15 cellular contexts compared by ENCODE assay signal in genomic region chr1:161420763-161421455, GRCh38. TPM values are rescaled to one million over a fixed set of nuclear protein-coding genes. Genes with fewer than 3 reads are reported as not detected.
DNase-seq lines count a peak whose midpoint lies in the region; ATAC-seq, FAIRE-seq and TF ChIP-seq lines count a peak whose summit lies in the region.
"Had no signal": no experiment of that assay in that cellular context is flagged by ENCODE, and none has a peak within 500 bp of the region (broad histone marks: within the 10 kb centered on the region; RNA-seq: fewer than 3 reads in every experiment).

No MANE protein-coding gene starts in this region.

- H3K79me1 ChIP-seq in H1 (ENCODE audit: low read depth, low read length): no peaks in the 10 kb centered on the region; the same call in 1 of the 2 replicates

- H3K4me3 ChIP-seq in H1 (ENCODE audit: extremely low read depth in 1 of 4, insufficient read depth in 2 of 4, low read depth in 3 of 4, low read length in 4 of 4) (peak overlapping the region; percentile 33 to 58 (median 40); a peak in 7 of 8 replicates), neural progenitor cell (peak overlapping the region; percentile 43)
- H3K4me3 ChIP-seq: suprapubic skin had no signal

- no peak for TF ChIP-seq POLR2A in H1 (IDR thresholded peaks at IDR 0.05; ENCODE audit: control extremely low read depth in 1 of 2, low read depth in 2 of 2, low read length in 2 of 2)

- H3K4me3 Mint-ChIP-seq in activated CD4-positive, alpha-beta T cell treated with anti-CD3 and anti-CD28 coated beads, Interleukin-2, amount 10 ng/mL, durations not matched to agents 24 days and 14 days: peak overlapping the region; percentile 40
- peak overlapping the region; percentile 82 for H3K4me3 Mint-ChIP-seq in neural progenitor cell

- no peak for DNase-seq in activated CD4-positive, alpha-beta T cell treated with anti-CD3 and anti-CD28 coated beads, Interleukin-2, amount 10 ng/mL, durations not matched to agents 24 days and 14 days
- no peak for DNase-seq in activated CD4-positive, alpha-beta T cell treated with anti-CD3 and anti-CD28 coated beads, Interleukin-2, amount 50 U/mL, for 1 hour
- DNase-seq in NCI-H526 treated with DMSO at 0.1 percent for 48 hours (lab: John Stamatoyannopoulos, UW) (peak; percentile 66), H1 (ENCODE audit: low read depth in 1 of 2, low spot score in 2 of 2) (peak; percentile 54 to 68), neural progenitor cell (ENCODE audit: low spot score) (peak; percentile 59), C1 segment of cervical spinal cord (lab: John Stamatoyannopoulos, UW) (no peak)
- DNase-seq in activated effector memory CD4-positive, alpha-beta T cell treated with Interleukin-2 at 50 U/mL for 16 hours: no peak
- DNase-seq: ACHN; activated CD4-positive, alpha-beta T cell treated with anti-CD3 and anti-CD28 coated beads, Interleukin-2, amount 50 U/mL, for 4 hours had no signal

- peak overlapping the region; percentile 61 to 66 for H3K4me2 ChIP-seq in H1 (ENCODE audit: insufficient read depth in 1 of 2, low read depth in 2 of 2, low read length in 2 of 2)
- H3K4me2 ChIP-seq in neural progenitor cell: peak overlapping the region; percentile 74

- WGBS in H1 (ENCODE audit: extremely low coverage in 1 of 2, insufficient coverage in 1 of 2, insufficient read length in 1 of 2, insufficient replicate concordance in 2 of 2, low coverage in 1 of 2, low lambda C conversion rate in 2 of 2, missing lambda C conversion rate in 1 of 2), 2 experiments: 17% methylated on average over 24 of the region's 24 CpGs; no CpG with 5 or more reads in 1 of the 2 experiments

- H4K5ac ChIP-seq in H1 (ENCODE audit: insufficient read length, low read depth, low read length): no peak overlapping the region

- H3K27ac Mint-ChIP-seq in activated CD4-positive, alpha-beta T cell treated with anti-CD3 and anti-CD28 coated beads, Interleukin-2, amount 10 ng/mL, durations not matched to agents 24 days and 14 days: no peak overlapping the region
- no peak overlapping the region for H3K27ac Mint-ChIP-seq in neural progenitor cell

- peaks cover 18% of the 10 kb centered on the region for H3F3A ChIP-seq in neural progenitor cell (ENCODE audit: low read depth)

- intact Hi-C loops in activated CD4-positive, alpha-beta T cell treated with anti-CD3 and anti-CD28 coated beads, Interleukin-2, amount 10 ng/mL, durations not matched to agents 24 days and 14 days (cut with micrococcal nuclease): no loop called here

- H3K36me3 ChIP-seq in H1 (ENCODE audit: control insufficient read depth in 2 of 4, insufficient read depth in 4 of 4, low read length in 3 of 4): no peaks in the 10 kb centered on the region
- H3K36me3 ChIP-seq in neural progenitor cell: no peaks in the 10 kb centered on the region
- H3K36me3 ChIP-seq: suprapubic skin had no signal

- no peak overlapping the region for H2AK5ac ChIP-seq in H1 (ENCODE audit: low read depth, low read length)

- no peak overlapping the region for H2AFZ ChIP-seq in H1 (ENCODE audit: low read length)
- no peak overlapping the region for H2AFZ ChIP-seq in neural progenitor cell (replicated peaks)

- peaks cover 9% of the 10 kb centered on the region for H3K4me1 Mint-ChIP-seq in activated CD4-positive, alpha-beta T cell treated with anti-CD3 and anti-CD28 coated beads, Interleukin-2, amount 10 ng/mL, durations not matched to agents 24 days and 14 days
- peaks cover 6% of the 10 kb centered on the region for H3K4me1 Mint-ChIP-seq in neural progenitor cell
- H3K4me1 Mint-ChIP-seq: activated naive CD4-positive, alpha-beta T cell treated with anti-CD3 and anti-CD28 coated beads, Interleukin-2, amount 50 U/mL, for 24 hours; memory B cell had no signal

- H3K36me3 Mint-ChIP-seq in activated CD4-positive, alpha-beta T cell treated with anti-CD3 and anti-CD28 coated beads, Interleukin-2, amount 10 ng/mL, durations not matched to agents 24 days and 14 days (ENCODE audit: low read depth): peaks cover 5% of the 10 kb centered on the region
- H3K36me3 Mint-ChIP-seq in neural progenitor cell: peaks cover 1% of the 10 kb centered on the region

- H3K4me1 ChIP-seq in H1 (replicated peaks in 1 of 4; ENCODE audit: control insufficient read depth in 3 of 4, insufficient read depth in 4 of 4, low read length in 3 of 4) (no peaks in the 10 kb centered on the region), neural progenitor cell (peaks cover 7% of the 10 kb centered on the region)

- no peak overlapping the region for H4K91ac ChIP-seq in H1 (replicated peaks; ENCODE audit: insufficient read length, low read length)

- H2BK5ac ChIP-seq in H1 (ENCODE audit: low read depth, low read length): no peak overlapping the region

- peaks cover 2% of the 10 kb centered on the region for H3K27me3 Mint-ChIP-seq in activated CD4-positive, alpha-beta T cell treated with anti-CD3 and anti-CD28 coated beads, Interleukin-2, amount 10 ng/mL, durations not matched to agents 24 days and 14 days
- peaks cover 35% of the 10 kb centered on the region for H3K27me3 Mint-ChIP-seq in neural progenitor cell (ENCODE audit: insufficient read depth, low read depth)

- no peak overlapping the region for H2BK120ac ChIP-seq in H1 (replicated peaks; ENCODE audit: low read depth, low read length)

- H4K8ac ChIP-seq in H1 (ENCODE audit: extremely low read depth, insufficient read depth, low read length): no peak overlapping the region

- POLR2A ChIA-PET in H1 (lab: Charles Lee; ENCODE audit: partially characterized antibody): interaction anchor here (0.9 kb wide), 1 partner anchor 21 kb away, joined by 3 read pairs; no protein-coding TSS in a partner anchor

- no peak overlapping the region for H2BK15ac ChIP-seq in H1 (ENCODE audit: low read length)

- H3K14ac ChIP-seq in H1 (ENCODE audit: insufficient read length): no peak overlapping the region

- H3K9ac ChIP-seq in H1 (replicated peaks in 1 of 4; ENCODE audit: extremely low read depth in 1 of 4, low read depth in 3 of 4, low read length in 3 of 4) (no peak overlapping the region; a peak in 1 of 7 replicates), neural progenitor cell (no peak overlapping the region)

- H2BK20ac ChIP-seq in H1 (ENCODE audit: low read length): no peak overlapping the region

- no peak overlapping the region for H3K4ac ChIP-seq in H1 (replicated peaks; ENCODE audit: insufficient read length, low read depth, low read length)

- no peak for TF ChIP-seq EP300 in H1 (IDR thresholded peaks at IDR 0.05; ENCODE audit: borderline replicate concordance in 1 of 2, low read depth in 2 of 2, low read length in 2 of 2)

- CTCF ChIA-PET in H1 (lab: Charles Lee; ENCODE audit: partially characterized antibody): interaction anchor here (1.3 to 1.5 kb wide), 4 partner anchors 8 to 21 kb away, joined by 3 to 8 read pairs (median 4); no protein-coding TSS in a partner anchor

- TF ChIP-seq CTCF in H1 (IDR thresholded peaks at IDR 0.05; ENCODE audit: control extremely low read depth in 1 of 3, insufficient read depth in 1 of 3, low read depth in 1 of 3, low read length in 3 of 3) (no peak), neural progenitor cell (IDR thresholded peaks at IDR 0.05) (no peak)

- FAIRE-seq in H1 (lab: Jason Lieb, UNC): no peak

- no peaks in the 10 kb centered on the region for H3K9me3 Mint-ChIP-seq in activated CD4-positive, alpha-beta T cell treated with anti-CD3 and anti-CD28 coated beads, Interleukin-2, amount 10 ng/mL, durations not matched to agents 24 days and 14 days
- peaks cover 9% of the 10 kb centered on the region for H3K9me3 Mint-ChIP-seq in neural progenitor cell
- H3K9me3 Mint-ChIP-seq: activated naive CD4-positive, alpha-beta T cell treated with anti-CD3 and anti-CD28 coated beads, Interleukin-2, amount 50 U/mL, for 24 hours; memory B cell had no signal

- H3K23ac ChIP-seq in H1 (ENCODE audit: insufficient read length): no peak overlapping the region

- no peak overlapping the region for H3K56ac ChIP-seq in H1 (replicated peaks; ENCODE audit: insufficient read length, low read depth, low read length)

- H3K18ac ChIP-seq in H1 (ENCODE audit: extremely low read depth, low read length): no peak overlapping the region

- H3K79me2 ChIP-seq in H1 (ENCODE audit: control insufficient read depth in 1 of 2, insufficient read depth in 2 of 2, low read length in 2 of 2) (no peaks in the 10 kb centered on the region), neural progenitor cell (ENCODE audit: low read depth) (no peaks in the 10 kb centered on the region)

- no peaks in the 10 kb centered on the region for H3K27me3 ChIP-seq in H1 (replicated peaks in 1 of 4; ENCODE audit: control insufficient read depth in 3 of 4, extremely low read depth in 1 of 4, insufficient read depth in 3 of 4, low read length in 3 of 4)
- peaks cover 51% of the 10 kb centered on the region for H3K27me3 ChIP-seq in neural progenitor cell

- H4K20me1 ChIP-seq in H1 (replicated peaks in 1 of 2; ENCODE audit: control insufficient read depth in 1 of 2, insufficient read depth in 2 of 2, low read length in 2 of 2) (no peaks in the 10 kb centered on the region), neural progenitor cell (ENCODE audit: low read depth) (peaks cover 3% of the 10 kb centered on the region)

- H2BK12ac ChIP-seq in H1 (ENCODE audit: low read depth, low read length): no peak overlapping the region

- H3K27ac ChIP-seq in H1 (ENCODE audit: low read depth, low read length): no peak overlapping the region
- no peak overlapping the region for H3K27ac ChIP-seq in neural progenitor cell
- H3K27ac ChIP-seq: suprapubic skin had no signal

- no peaks in the 10 kb centered on the region for H3K23me2 ChIP-seq in H1 (ENCODE audit: low read depth, low read length)

- no peak for TF ChIP-seq RAD21 in H1 (IDR thresholded peaks at IDR 0.05 in 1 of 2, conservative IDR thresholded peaks at IDR 0.05 in 1 of 2; ENCODE audit: low read depth in 2 of 2, low read length in 2 of 2)

- H3K9me3 ChIP-seq in H1 (ENCODE audit: insufficient read depth in 2 of 2, low read depth in 1 of 2, low read length in 1 of 2): no peaks in the 10 kb centered on the region
- H3K9me3 ChIP-seq in neural progenitor cell (ENCODE audit: low read depth): no peaks in the 10 kb centered on the region
- H3K9me3 ChIP-seq: suprapubic skin had no signal

- no peak for ATAC-seq in HG03175 (IDR thresholded peaks at IDR 0.05; ENCODE audit: unreplicated experiment)

RNA-seq across cellular contexts. Expression of gene CFAP126, which starts 53.2 kb away (rescaled TPM):
- total RNA-seq in activated CD4-positive, alpha-beta T cell treated with anti-CD3 and anti-CD28 coated beads, Interleukin-2, amount 10 ng/mL, durations not matched to agents 24 days and 14 days: not detected in 2 replicates
- not detected in 2 replicates for total RNA-seq in H1 (2021; fragmentation: NEBNext Ultra II Directional; extraction: Animal tissue kit (Norgen Biotek cat#: 25700))
- not detected in 2 replicates for polyA plus RNA-seq in H1 (2011; rRNA removed)
- polyA plus RNA-seq in H1 (2011; cell fraction: cytosol; rRNA removed): not detected
- not detected for polyA plus RNA-seq in H1 (2011; cell fraction: nucleus; rRNA removed)
- 0.28 to 0.35 TPM in 2 of 4 replicates, not detected in the others for polyA plus RNA-seq in H1 (2012, experiment 1 of 2)
- not detected for polyA plus RNA-seq in H1 (2012, experiment 2 of 2)
- polyA plus RNA-seq in H1 (2013, experiment 1 of 2): not detected
- not detected for polyA plus RNA-seq in H1 (2013, experiment 2 of 2)
- polyA minus RNA-seq in H1 (2011; rRNA and poly(A)+ RNA removed): not detected in 2 replicates
- not detected for polyA minus RNA-seq in H1 (2011; cell fraction: cytosol; rRNA and poly(A)+ RNA removed)
- not detected for polyA minus RNA-seq in H1 (2011; cell fraction: nucleus; rRNA and poly(A)+ RNA removed)
- not detected in 2 replicates for total RNA-seq in neural progenitor cell (ENCODE audit: low replicate concordance)
- total RNA-seq: dermis microvascular lymphatic vessel endothelial cell, G401, suprapubic skin had no signal

Comparison
In these comparisons a context has a peak if more than half of its experiments do, and no peak if none do; other contexts are left out.
1. DNase-seq: peak in NCI-H526 treated with DMSO at 0.1 percent for 48 hours (single experiment), H1 (2 of 2) and neural progenitor cell (single experiment); none in activated CD4-positive, alpha-beta T cell treated with anti-CD3 and anti-CD28 coated beads, Interleukin-2, amount 10 ng/mL, durations not matched to agents 24 days and 14 days (single experiment), activated CD4-positive, alpha-beta T cell treated with anti-CD3 and anti-CD28 coated beads, Interleukin-2, amount 50 U/mL, for 1 hour (single experiment), activated effector memory CD4-positive, alpha-beta T cell treated with Interleukin-2 at 50 U/mL for 16 hours (single experiment) and C1 segment of cervical spinal cord (0 of 14).